Comparison of ENCODE assay signal across 1 cellular context in the genomic region with DNA sequence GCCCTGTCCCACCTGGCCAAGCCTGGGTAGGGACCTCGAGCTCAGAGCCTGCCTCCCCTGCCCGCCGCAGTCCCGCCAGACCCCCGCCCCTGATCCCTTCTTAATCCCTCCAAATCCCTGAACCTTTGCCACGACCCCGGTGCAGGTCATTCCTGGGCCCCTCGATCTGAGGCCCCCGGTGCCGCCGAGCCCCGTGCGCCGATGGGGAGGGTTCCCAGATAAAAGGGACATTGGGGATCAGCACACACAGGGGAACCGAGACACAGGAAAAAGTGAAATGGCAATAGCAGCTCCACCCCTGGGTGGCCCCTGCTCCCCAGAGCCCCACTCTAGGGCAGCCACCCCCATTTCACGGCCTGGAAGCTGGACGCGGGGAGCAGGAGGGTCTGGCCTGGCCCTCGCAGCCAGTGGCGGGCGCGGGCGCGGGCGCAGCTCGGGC.
TF ChIP-seq lines count a peak whose summit lies in the region.

No MANE protein-coding gene starts in this region.

TF ChIP-seq in H1, 55 proteins besides CTCF, POLR2A, EP300 and RAD21:
- TF ChIP-seq, protein P1, sequence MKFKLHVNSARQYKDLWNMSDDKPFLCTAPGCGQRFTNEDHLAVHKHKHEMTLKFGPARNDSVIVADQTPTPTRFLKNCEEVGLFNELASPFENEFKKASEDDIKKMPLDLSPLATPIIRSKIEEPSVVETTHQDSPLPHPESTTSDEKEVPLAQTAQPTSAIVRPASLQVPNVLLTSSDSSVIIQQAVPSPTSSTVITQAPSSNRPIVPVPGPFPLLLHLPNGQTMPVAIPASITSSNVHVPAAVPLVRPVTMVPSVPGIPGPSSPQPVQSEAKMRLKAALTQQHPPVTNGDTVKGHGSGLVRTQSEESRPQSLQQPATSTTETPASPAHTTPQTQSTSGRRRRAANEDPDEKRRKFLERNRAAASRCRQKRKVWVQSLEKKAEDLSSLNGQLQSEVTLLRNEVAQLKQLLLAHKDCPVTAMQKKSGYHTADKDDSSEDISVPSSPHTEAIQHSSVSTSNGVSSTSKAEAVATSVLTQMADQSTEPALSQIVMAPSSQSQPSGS (IDR thresholded peaks at IDR 0.05; ENCODE audit: low read length) = no peak
- TF ChIP-seq, protein P2, sequence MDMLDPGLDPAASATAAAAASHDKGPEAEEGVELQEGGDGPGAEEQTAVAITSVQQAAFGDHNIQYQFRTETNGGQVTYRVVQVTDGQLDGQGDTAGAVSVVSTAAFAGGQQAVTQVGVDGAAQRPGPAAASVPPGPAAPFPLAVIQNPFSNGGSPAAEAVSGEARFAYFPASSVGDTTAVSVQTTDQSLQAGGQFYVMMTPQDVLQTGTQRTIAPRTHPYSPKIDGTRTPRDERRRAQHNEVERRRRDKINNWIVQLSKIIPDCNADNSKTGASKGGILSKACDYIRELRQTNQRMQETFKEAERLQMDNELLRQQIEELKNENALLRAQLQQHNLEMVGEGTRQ (IDR thresholded peaks at IDR 0.05; ENCODE audit: low read length) = no peak
- TF ChIP-seq EZH2 (IDR thresholded peaks at IDR 0.05; ENCODE audit: low read depth, low read length, severe bottlenecking) (peak; percentile 52), SUZ12 (IDR thresholded peaks at IDR 0.05; ENCODE audit: low read length) (peak; percentile 69; the same call in 1 of the 2 replicates)
